In the genomic region with DNA sequence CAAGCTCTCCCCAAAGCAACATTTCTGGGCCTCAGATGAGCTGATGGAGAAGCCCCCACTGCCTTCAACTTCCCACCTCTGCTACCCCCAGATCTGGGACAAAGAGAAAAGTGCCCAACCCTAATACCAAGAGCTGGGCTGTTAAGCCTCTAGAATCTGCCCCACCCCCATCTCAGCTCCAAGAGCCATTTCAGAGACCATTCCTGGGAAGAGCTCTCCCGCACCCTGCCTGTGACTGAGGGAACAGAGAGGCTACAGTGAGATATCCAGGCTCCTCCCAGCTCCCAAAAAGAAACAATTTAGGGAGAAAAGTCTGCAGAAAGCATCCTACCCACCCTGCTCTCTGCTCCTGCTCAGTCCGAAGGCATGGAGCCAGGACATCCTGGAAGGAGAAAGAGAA, we compare ENCODE assay signal across 22 cellular contexts. TPM values are rescaled to one million over a fixed set of nuclear protein-coding genes. Genes with fewer than 3 reads are reported as not detected.
DNase-seq lines count a peak whose midpoint lies in the region; ATAC-seq and TF ChIP-seq lines count a peak whose summit lies in the region.
"Had no signal": no experiment of that assay in that cellular context is flagged by ENCODE, and none has a peak within 500 bp of the region (broad histone marks: within the 10 kb centered on the region; RNA-seq: fewer than 3 reads in every experiment).

No MANE protein-coding gene starts in this region.

- H3K27ac Mint-ChIP-seq in endodermal cell = no peak overlapping the region
- H3K27ac Mint-ChIP-seq: memory B cell; natural killer cell treated with Interleukin-12 subunit alpha and Interleukin-12 subunit beta and Interleukin-15 and Interleukin-18, amount 100 ng/mL, for 72 hours had no signal

- H3K9me3 Mint-ChIP-seq in endodermal cell = no peaks in the 10 kb centered on the region
- H3K9me3 Mint-ChIP-seq: memory B cell; natural killer cell treated with Interleukin-12 subunit alpha and Interleukin-12 subunit beta and Interleukin-15 and Interleukin-18, amount 100 ng/mL, for 72 hours had no signal

- H3K4me3 ChIP-seq in endodermal cell (ENCODE audit: low read length) = no peak overlapping the region
- H3K4me3 ChIP-seq in retinal pigment epithelial cell (ENCODE audit: low read length) = no peak overlapping the region
- H3K4me3 ChIP-seq: adrenal gland, prostate gland, uterus had no signal

- no peaks in the 10 kb centered on the region for H3K36me3 ChIP-seq in endodermal cell (ENCODE audit: control insufficient read depth, insufficient read depth, low read length)
- H3K36me3 ChIP-seq: adrenal gland, prostate gland, uterus had no signal

- H3K4me1 ChIP-seq in endodermal cell (ENCODE audit: control insufficient read depth, insufficient read depth, low read length) = peaks cover 3% of the 10 kb centered on the region
- H3K4me1 ChIP-seq: prostate gland had no signal

- no peak overlapping the region for H3K4me3 Mint-ChIP-seq in endodermal cell
- H3K4me3 Mint-ChIP-seq: memory B cell had no signal

- WGBS in endodermal cell (ENCODE audit: insufficient coverage in 1 of 2, insufficient read length in 1 of 2), 2 experiments = 41 to 46% methylated on average over 2 of the region's 2 CpGs

- peaks cover 73% of the 10 kb centered on the region for H3K27me3 ChIP-seq in endodermal cell (ENCODE audit: control insufficient read depth, insufficient read depth, low read length, poor library complexity, severe bottlenecking)
- H3K27me3 ChIP-seq: uterus had no signal

- no peaks in the 10 kb centered on the region for H3K36me3 Mint-ChIP-seq in endodermal cell (ENCODE audit: low read depth)

- H3K27me3 Mint-ChIP-seq in endodermal cell (ENCODE audit: insufficient read depth) = peaks cover 87% of the 10 kb centered on the region

- H3K27ac ChIP-seq in endodermal cell (ENCODE audit: low read depth, low read length) = peak overlapping the region; percentile 94
- H3K27ac ChIP-seq: adrenal gland, epithelial cell of prostate, prostate gland, RWPE1, uterus had no signal

- peak; percentile 11 for DNase-seq in NCI-H2171 treated with DMSO at 0.1 percent for 48 hours (lab: John Stamatoyannopoulos, UW)
- no peak for DNase-seq in NCI-H2171 (lab: John Stamatoyannopoulos, UW)
- DNase-seq in NCI-H1694 (lab: John Stamatoyannopoulos, UW) = peak; percentile 55
- peak; percentile 67 for DNase-seq in endodermal cell
- DNase-seq in retinal pigment epithelial cell (ENCODE audit: low read depth) = no peak
- DNase-seq in mesenteric fat pad (ENCODE audit: low spot score) = no peak
- DNase-seq: ACHN; activated gamma-delta T cell treated with Interleukin-2 at 50 U/mL for 16 hours; caudate nucleus; foreskin melanocyte; stimulated activated CD4-positive, alpha-beta T cell treated with anti-CD3 and anti-CD28 coated beads, Interleukin-4, amount 100 ng/mL, for 4 hours; uterus had no signal

- no peaks in the 10 kb centered on the region for H3K9me3 ChIP-seq in endodermal cell (ENCODE audit: control insufficient read depth, low read length)
- H3K9me3 ChIP-seq: adrenal gland, prostate gland, uterus had no signal

- no peak overlapping the region for H3K9ac ChIP-seq in endodermal cell (ENCODE audit: extremely low read depth, low read length, poor library complexity, severe bottlenecking)

- H3K4me1 Mint-ChIP-seq in endodermal cell = peaks cover 10% of the 10 kb centered on the region

- TF ChIP-seq CTCF in endodermal cell (conservative IDR thresholded peaks at IDR 0.05) = peak; percentile 53
- TF ChIP-seq CTCF in retinal pigment epithelial cell (conservative IDR thresholded peaks at IDR 0.05; ENCODE audit: low read depth, low read length) = peak; percentile 27

- ATAC-seq in HG02798 (IDR thresholded peaks at IDR 0.05; ENCODE audit: poor library complexity, unreplicated experiment) (no peak), HG03025 (IDR thresholded peaks at IDR 0.05; ENCODE audit: low FRiP score, unreplicated experiment) (no peak)
- ATAC-seq: natural killer cell treated with Interleukin-12 subunit alpha and Interleukin-12 subunit beta and Interleukin-15 and Interleukin-18, amount 100 ng/mL, for 72 hours had no signal

RNA-seq across cellular contexts. Expression of a gene that starts 2.5 kb away (rescaled TPM):
- total RNA-seq in endodermal cell = 1 to 10 TPM; 1.1 to 1.9 TPM
- polyA plus RNA-seq in endodermal cell (2013, experiment 1 of 2) = 19.3 TPM
- polyA plus RNA-seq in endodermal cell (2013, experiment 2 of 2) = 17.8 TPM
- total RNA-seq in mesenteric fat pad = 0.32 TPM
- total RNA-seq: dermis microvascular lymphatic vessel endothelial cell had no signal

RNA-seq across cellular contexts. Expression of a gene that starts 10.2 kb away (rescaled TPM):
- total RNA-seq in endodermal cell (1 to 10 TPM; 2.3 to 9.1 TPM), mesenteric fat pad (57.1 TPM)
- 4.0 TPM for polyA plus RNA-seq in endodermal cell (2013, experiment 1 of 2)
- polyA plus RNA-seq in endodermal cell (2013, experiment 2 of 2) = 4.1 TPM

RNA-seq across cellular contexts. Expression of a gene that starts 43.6 kb away (rescaled TPM):
- total RNA-seq in endodermal cell = 1 to 10 TPM; 2.0 to 3.0 TPM
- 4.3 TPM for polyA plus RNA-seq in endodermal cell (2013, experiment 1 of 2)
- 4.0 TPM for polyA plus RNA-seq in endodermal cell (2013, experiment 2 of 2)
- not detected for total RNA-seq in mesenteric fat pad
- total RNA-seq: Daoy had no signal

RNA-seq across cellular contexts. Expression of a gene that starts 47.6 kb away (rescaled TPM):
- 10 to 100 TPM; 35.9 to 37.2 TPM for total RNA-seq in endodermal cell
- polyA plus RNA-seq in endodermal cell (2013, experiment 1 of 2) = 27.6 TPM
- polyA plus RNA-seq in endodermal cell (2013, experiment 2 of 2) = 25.8 TPM
- total RNA-seq in mesenteric fat pad = 27.6 TPM

Comparison
In these comparisons a context has a peak if more than half of its experiments do, and no peak if none do; other contexts are left out.
1. DNase-seq: peak in NCI-H2171 treated with DMSO at 0.1 percent for 48 hours (single experiment), NCI-H1694 (single experiment) and endodermal cell (single experiment); none in NCI-H2171 (single experiment), retinal pigment epithelial cell (single experiment) and mesenteric fat pad (single experiment).